In the genomic region with DNA sequence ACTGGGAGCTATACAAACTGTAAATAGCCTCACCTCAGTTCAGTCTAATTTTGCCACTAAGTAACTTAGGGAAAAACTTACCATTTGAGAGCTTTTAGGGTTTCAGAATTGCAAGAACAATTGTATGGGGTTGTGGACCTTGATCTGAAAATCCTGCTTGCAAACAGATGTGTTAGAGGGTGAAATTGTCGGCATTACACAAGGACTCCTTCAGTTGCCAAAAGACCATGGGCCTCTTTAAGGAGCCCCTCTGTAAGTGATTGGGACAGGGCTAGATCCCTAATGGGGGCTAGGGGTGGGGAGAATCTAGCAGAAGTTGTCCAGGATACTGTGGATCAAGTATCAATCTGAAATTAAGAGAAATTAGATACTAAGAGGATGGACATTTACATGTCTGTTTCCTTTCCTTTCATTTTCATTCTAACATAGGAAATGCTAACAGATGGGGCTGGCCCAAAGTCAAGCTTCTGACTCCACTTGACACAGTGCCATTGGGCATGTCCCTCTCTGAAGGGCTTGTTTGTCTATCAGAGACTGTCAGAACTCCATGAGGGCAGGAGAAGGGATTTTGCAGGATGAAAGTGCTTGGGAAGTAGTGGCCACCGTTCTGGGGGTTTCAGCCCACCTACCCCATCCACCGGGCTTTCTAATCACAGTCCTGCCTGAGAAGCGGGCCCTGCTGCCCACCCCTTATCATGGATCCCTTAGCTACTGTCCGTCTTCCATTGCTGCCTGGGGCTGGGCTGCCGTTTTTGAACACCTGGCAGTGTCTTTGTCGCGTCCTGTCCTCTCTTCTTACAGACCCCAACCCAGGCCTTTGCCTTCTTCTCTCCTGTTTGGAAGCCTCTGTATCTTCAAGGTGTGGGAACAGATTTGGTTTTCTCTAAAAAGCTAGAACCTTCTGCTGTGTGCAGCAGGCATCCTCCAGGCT, we compare ENCODE assay signal across 10 cellular contexts. TPM values are rescaled to one million over a fixed set of nuclear protein-coding genes. Genes with fewer than 3 reads are reported as not detected.
A peak's percentile ranks its signal among the peaks of the same experiment; 100 is the strongest.
DNase-seq lines count a peak whose midpoint lies in the region; ATAC-seq, FAIRE-seq and TF ChIP-seq lines count a peak whose summit lies in the region.
"Had no signal": no experiment of that assay in that cellular context is flagged by ENCODE, and none has a peak within 500 bp of the region (broad histone marks: within the 10 kb centered on the region; RNA-seq: fewer than 3 reads in every experiment).

No MANE protein-coding gene starts in this region.

- H3K27me3 ChIP-seq in endothelial cell of umbilical vein (ENCODE audit: control insufficient read depth in 2 of 2, insufficient read depth in 2 of 2, low read length in 2 of 2), result peaks cover 0 to 6% of the 10 kb centered on the region in 2 experiments
- H3K27me3 ChIP-seq in aorta (ENCODE audit: control insufficient read depth in 1 of 2, insufficient read depth in 2 of 2, low read length in 1 of 2), result no peaks in the 10 kb centered on the region

- intact Hi-C loops in activated naive CD4-positive, alpha-beta T cell treated with anti-CD3 and anti-CD28 coated beads for 36 hours (cut with micrococcal nuclease), result loop anchor here (10.0 kb wide), 1 partner anchor 148 kb away; no protein-coding TSS in a partner anchor
- intact Hi-C loops in endothelial cell of umbilical vein (cut with micrococcal nuclease) (no loop called here), aorta (cut with DNase I) (loop anchor here in 1 of 2 donors (10.0 kb wide), 1 partner anchor 178 kb away; no protein-coding TSS in a partner anchor)

- no peaks in the 10 kb centered on the region for H3K79me2 ChIP-seq in endothelial cell of umbilical vein (ENCODE audit: control insufficient read depth, insufficient read depth, low read length)

- H3K4me1 Mint-ChIP-seq in activated naive CD4-positive, alpha-beta T cell treated with anti-CD3 and anti-CD28 coated beads for 36 hours (ENCODE audit: low read depth), result no peaks in the 10 kb centered on the region
- H3K4me1 Mint-ChIP-seq in activated naive CD4-positive, alpha-beta T cell treated with anti-CD3 and anti-CD28 coated beads, Interleukin-2, amount 10 ng/mL, durations not matched to agents 7 days and 5 days, result no peaks in the 10 kb centered on the region

- no peak for TF ChIP-seq POLR2A in endothelial cell of umbilical vein (IDR thresholded peaks at IDR 0.05; ENCODE audit: low read depth, low read length)

- WGBS in aorta, 2 donors, result 76 to 77% methylated on average over 8 of the region's 8 CpGs

- H3K9me3 ChIP-seq in endothelial cell of umbilical vein (replicated peaks; ENCODE audit: control insufficient read depth, insufficient read depth, low read length), result no peaks in the 10 kb centered on the region
- H3K9me3 ChIP-seq in aorta (ENCODE audit: control insufficient read depth, low read length), result no peaks in the 10 kb centered on the region

- TF ChIP-seq CTCF in endothelial cell of umbilical vein (IDR thresholded peaks at IDR 0.05; ENCODE audit: extremely low read depth in 1 of 2, insufficient read depth in 1 of 2, low read depth in 1 of 2, low read length in 2 of 2), result no peak

- no peak overlapping the region for H3K9ac ChIP-seq in endothelial cell of umbilical vein (replicated peaks; ENCODE audit: extremely low read depth, insufficient read depth, low read length)

- no peak overlapping the region for H3K4me3 Mint-ChIP-seq in activated naive CD4-positive, alpha-beta T cell treated with anti-CD3 and anti-CD28 coated beads for 36 hours
- no peak overlapping the region for H3K4me3 Mint-ChIP-seq in activated naive CD4-positive, alpha-beta T cell treated with anti-CD3 and anti-CD28 coated beads, Interleukin-2, amount 10 ng/mL, durations not matched to agents 7 days and 5 days

- FAIRE-seq in endothelial cell of umbilical vein (lab: Jason Lieb, UNC), result no peak

- no peaks in the 10 kb centered on the region for H3K9me1 ChIP-seq in endothelial cell of umbilical vein (replicated peaks; ENCODE audit: control insufficient read depth, extremely low read depth, insufficient read depth, low read length)

- H3K4me3 ChIP-seq in endothelial cell of umbilical vein (replicated peaks in 1 of 3; ENCODE audit: insufficient read depth in 1 of 3, low read depth in 1 of 3, low read length in 3 of 3) (no peak overlapping the region), aorta (ENCODE audit: low read length in 2 of 2) (no peak overlapping the region)

- no peak overlapping the region for H3K27ac Mint-ChIP-seq in activated naive CD4-positive, alpha-beta T cell treated with anti-CD3 and anti-CD28 coated beads for 36 hours
- H3K27ac Mint-ChIP-seq in activated naive CD4-positive, alpha-beta T cell treated with anti-CD3 and anti-CD28 coated beads, Interleukin-2, amount 10 ng/mL, durations not matched to agents 7 days and 5 days, result no peak overlapping the region

- H3K4me1 ChIP-seq in endothelial cell of umbilical vein (ENCODE audit: control insufficient read depth, extremely low read depth, insufficient read depth, low read length), result no peaks in the 10 kb centered on the region
- no peaks in the 10 kb centered on the region for H3K4me1 ChIP-seq in aorta (ENCODE audit: control insufficient read depth in 1 of 2, insufficient read depth in 2 of 2, low read length in 2 of 2)

- no peaks in the 10 kb centered on the region for H3K9me3 Mint-ChIP-seq in activated naive CD4-positive, alpha-beta T cell treated with anti-CD3 and anti-CD28 coated beads for 36 hours
- H3K9me3 Mint-ChIP-seq in activated naive CD4-positive, alpha-beta T cell treated with anti-CD3 and anti-CD28 coated beads, Interleukin-2, amount 10 ng/mL, durations not matched to agents 7 days and 5 days, result no peaks in the 10 kb centered on the region

- no peaks in the 10 kb centered on the region for H3K36me3 ChIP-seq in endothelial cell of umbilical vein (ENCODE audit: control insufficient read depth in 2 of 2, extremely low read depth in 1 of 2, insufficient read depth in 2 of 2, low read length in 2 of 2)
- no peaks in the 10 kb centered on the region for H3K36me3 ChIP-seq in aorta (ENCODE audit: control insufficient read depth in 1 of 2, insufficient read depth in 2 of 2, low read length in 1 of 2)

- dilution Hi-C loops in endothelial cell of umbilical vein (cut with MboI; ENCODE audit: extremely low pct_ligation_motif_present, low sequenced_read_pairs), result no loop called here

- H3K36me3 Mint-ChIP-seq in activated naive CD4-positive, alpha-beta T cell treated with anti-CD3 and anti-CD28 coated beads for 36 hours (ENCODE audit: low read depth), result no peaks in the 10 kb centered on the region
- no peaks in the 10 kb centered on the region for H3K36me3 Mint-ChIP-seq in activated naive CD4-positive, alpha-beta T cell treated with anti-CD3 and anti-CD28 coated beads, Interleukin-2, amount 10 ng/mL, durations not matched to agents 7 days and 5 days

- POLR2A ChIA-PET in endothelial cell of umbilical vein (lab: Charles Lee), result no interaction called here

- ATAC-seq in aorta (ENCODE audit: low FRiP score) (no peak), HG03520 (IDR thresholded peaks at IDR 0.05; ENCODE audit: unreplicated experiment) (no peak)

- H2AFZ ChIP-seq in endothelial cell of umbilical vein (ENCODE audit: low read depth, low read length), result no peak overlapping the region

- H3K27ac ChIP-seq in endothelial cell of umbilical vein (ENCODE audit: insufficient read depth, low read depth, low read length) (no peak overlapping the region), aorta (ENCODE audit: low read depth in 1 of 2, low read length in 2 of 2) (no peak overlapping the region)

- no peak overlapping the region for H3K4me2 ChIP-seq in endothelial cell of umbilical vein (ENCODE audit: insufficient read depth, low read length)

- no TSS peak for BruUV-seq in endothelial cell of umbilical vein (replicated peaks; lab: Mats Ljungman, UMichigan)

- H3K27me3 Mint-ChIP-seq in activated naive CD4-positive, alpha-beta T cell treated with anti-CD3 and anti-CD28 coated beads for 36 hours (ENCODE audit: low read depth), result no peaks in the 10 kb centered on the region
- peaks cover 27% of the 10 kb centered on the region for H3K27me3 Mint-ChIP-seq in activated naive CD4-positive, alpha-beta T cell treated with anti-CD3 and anti-CD28 coated beads, Interleukin-2, amount 10 ng/mL, durations not matched to agents 7 days and 5 days

- CTCF ChIA-PET in activated naive CD4-positive, alpha-beta T cell treated with anti-CD3 and anti-CD28 coated beads for 36 hours (lab: Charles Lee), result no interaction called here
- CTCF ChIA-PET in activated naive CD4-positive, alpha-beta T cell treated with anti-CD3 and anti-CD28 coated beads, Interleukin-2, amount 10 ng/mL, durations not matched to agents 7 days and 5 days (lab: Charles Lee), result interaction anchor here (0.7 kb wide), 1 partner anchor 146 kb away, joined by 3 read pairs; no protein-coding TSS in a partner anchor
- CTCF ChIA-PET in endothelial cell of umbilical vein (lab: Charles Lee), result interaction anchor here (1.3 kb wide), 1 partner anchor 10 kb away, joined by 7 read pairs; no protein-coding TSS in a partner anchor

- DNase-seq in activated naive CD4-positive, alpha-beta T cell treated with anti-CD3 and anti-CD28 coated beads for 36 hours, result peak; percentile 30
- no peak for DNase-seq in activated naive CD4-positive, alpha-beta T cell treated with anti-CD3 and anti-CD28 coated beads, Interleukin-2, amount 10 ng/mL, durations not matched to agents 7 days and 5 days
- DNase-seq in endothelial cell of umbilical vein (ENCODE audit: low read depth, low spot score) (peak; percentile 46), midbrain (lab: John Stamatoyannopoulos, UW) (peak; percentile 49), aorta (peak; percentile 61 to 82), NCI-H1436 treated with DMSO at 0.1 percent for 48 hours (lab: John Stamatoyannopoulos, UW) (no peak), germinal center (ENCODE audit: low spot score) (no peak)
- DNase-seq: activated CD4-positive, CD25-positive, alpha-beta regulatory T cell treated with anti-CD3 and anti-CD28 coated beads, Interleukin-2, amount 50 U/mL, for 72 hours; AML-193 had no signal

- H4K20me1 ChIP-seq in endothelial cell of umbilical vein (replicated peaks; ENCODE audit: control insufficient read depth, extremely low read depth, insufficient read depth, low read length), result no peaks in the 10 kb centered on the region

TF ChIP-seq in endothelial cell of umbilical vein, 7 proteins besides CTCF, POLR2A, EP300 and RAD21 (continues in another document):
- TF ChIP-seq POLR2AphosphoS5 (IDR thresholded peaks at IDR 0.05; ENCODE audit: insufficient read depth, low read depth, low read length) (no peak), FOS (IDR thresholded peaks at IDR 0.05; ENCODE audit: borderline replicate concordance, insufficient read depth, low read length) (no peak)

RNA-seq across cellular contexts. Expression of gene STUM, which starts 54.7 kb away (rescaled TPM):
- total RNA-seq in activated naive CD4-positive, alpha-beta T cell treated with anti-CD3 and anti-CD28 coated beads for 36 hours, result not detected
- not detected in 2 replicates for total RNA-seq in endothelial cell of umbilical vein
- not detected in 2 replicates for polyA plus RNA-seq in endothelial cell of umbilical vein
- not detected in 2 replicates for polyA plus RNA-seq in endothelial cell of umbilical vein (2011; cell fraction: cytosol; rRNA removed)
- not detected in 2 replicates for polyA plus RNA-seq in endothelial cell of umbilical vein (2011; cell fraction: nucleus; rRNA removed)
- polyA plus RNA-seq in endothelial cell of umbilical vein (2012), result not detected in 2 replicates
- polyA minus RNA-seq in endothelial cell of umbilical vein, result not detected in 2 replicates
- not detected for polyA minus RNA-seq in endothelial cell of umbilical vein (2011; cell fraction: cytosol; rRNA and poly(A)+ RNA removed)
- polyA minus RNA-seq in endothelial cell of umbilical vein (2011; cell fraction: nucleus; rRNA and poly(A)+ RNA removed), result not detected in 2 replicates
- 1 to 10 TPM; 2.7 to 3.0 TPM for total RNA-seq in aorta
- under 1 TPM; 0.13 to 0.59 TPM for polyA plus RNA-seq in aorta

Comparison
In these comparisons a context has a peak if more than half of its experiments do, and no peak if none do; other contexts are left out.
1. DNase-seq: peak in activated naive CD4-positive, alpha-beta T cell treated with anti-CD3 and anti-CD28 coated beads for 36 hours (single experiment), endothelial cell of umbilical vein (single experiment), midbrain (single experiment) and aorta (2 of 2); none in activated naive CD4-positive, alpha-beta T cell treated with anti-CD3 and anti-CD28 coated beads, Interleukin-2, amount 10 ng/mL, durations not matched to agents 7 days and 5 days (single experiment), NCI-H1436 treated with DMSO at 0.1 percent for 48 hours (single experiment) and germinal center (single experiment).